1 cellular context compared by ENCODE assay signal in genomic region chr9:35714579-35715252, GRCh38.
TF ChIP-seq lines count a peak whose summit lies in the region.

No MANE protein-coding gene starts in this region.

TF ChIP-seq in IMR-90, 13 proteins besides CTCF, POLR2A, EP300 and RAD21:
- TF ChIP-seq NFE2L2 (IDR thresholded peaks at IDR 0.05; ENCODE audit: low read depth, low read length) (no peak), ELK1 (IDR thresholded peaks at IDR 0.05; ENCODE audit: borderline replicate concordance, low read depth, low read length) (no peak), RFX5 (IDR thresholded peaks at IDR 0.05; ENCODE audit: low read depth, low read length) (no peak), RCOR1 (IDR thresholded peaks at IDR 0.05; ENCODE audit: insufficient replicate concordance, low read length) (no peak), CHD1 (IDR thresholded peaks at IDR 0.05; ENCODE audit: low read depth, low read length) (no peak), SMC3 (IDR thresholded peaks at IDR 0.05; ENCODE audit: low read depth, low read length) (no peak), BHLHE40 (IDR thresholded peaks at IDR 0.05; ENCODE audit: low read depth, low read length) (no peak), MXI1 (IDR thresholded peaks at IDR 0.05; ENCODE audit: borderline replicate concordance, low read depth, low read length) (no peak), MAZ (IDR thresholded peaks at IDR 0.05; ENCODE audit: borderline replicate concordance, low read depth, low read length) (no peak), CEBPB (IDR thresholded peaks at IDR 0.05; ENCODE audit: low read depth, low read length) (no peak), USF2 (IDR thresholded peaks at IDR 0.05; ENCODE audit: low read depth, low read length) (no peak), FOS (IDR thresholded peaks at IDR 0.05; ENCODE audit: low read depth, low read length) (no peak), MAFK (IDR thresholded peaks at IDR 0.05; ENCODE audit: low read depth, low read length) (no peak)
